In genomic region chr3:58585994-58586393, GRCh38 we compare ENCODE assay signal across 8 cellular contexts. TPM values are rescaled to one million over a fixed set of nuclear protein-coding genes. Genes with fewer than 3 reads are reported as not detected.
DNase-seq lines count a peak whose midpoint lies in the region; ATAC-seq and TF ChIP-seq lines count a peak whose summit lies in the region.

No MANE protein-coding gene starts in this region.

- no peak overlapping the region for H3K27ac ChIP-seq in CD4-positive, alpha-beta memory T cell (ENCODE audit: low read depth, low read length)
- no peak overlapping the region for H3K27ac ChIP-seq in GM23338 (ENCODE audit: low read depth)
- no peak overlapping the region for H3K27ac ChIP-seq in left lung
- no peak overlapping the region for H3K27ac ChIP-seq in foreskin keratinocyte
- no peak overlapping the region for H3K27ac ChIP-seq in OCI-LY7 (ENCODE audit: low read depth, low read length, poor library complexity, severe bottlenecking)

- H3K4me1 Mint-ChIP-seq in CD4-positive, alpha-beta memory T cell = peaks cover 9 to 23% (median 17%) of the 10 kb centered on the region in 4 donors
- H3K4me1 Mint-ChIP-seq in GM23338 = peaks cover 34% of the 10 kb centered on the region
- H3K4me1 Mint-ChIP-seq in natural killer cell treated with Interleukin-12 subunit alpha and Interleukin-12 subunit beta and Interleukin-15 and Interleukin-18, amount 100 ng/mL, for 72 hours (ENCODE audit: low read depth in 2 of 2) = peaks cover 23 to 24% of the 10 kb centered on the region in 2 donors

- H3K36me3 Mint-ChIP-seq in CD4-positive, alpha-beta memory T cell = peaks cover 2 to 7% of the 10 kb centered on the region in 2 donors
- H3K36me3 Mint-ChIP-seq in GM23338 (ENCODE audit: low read depth) = peaks cover 6% of the 10 kb centered on the region; the same call in 2 of the 3 replicates
- peaks cover 6% of the 10 kb centered on the region for H3K36me3 Mint-ChIP-seq in natural killer cell treated with Interleukin-12 subunit alpha and Interleukin-12 subunit beta and Interleukin-15 and Interleukin-18, amount 100 ng/mL, for 72 hours

- intact Hi-C loops in CD4-positive, alpha-beta memory T cell (cut with micrococcal nuclease) = no loop called here
- intact Hi-C loops in left lung (cut with DNase I) = no loop called here
- intact Hi-C loops in OCI-LY7 (cut with micrococcal nuclease; ENCODE audit: unreplicated experiment) = no loop called here
- intact Hi-C loops in posterior cingulate gyrus (cut with DNase I) = loop anchor here (1.0 kb wide), 1 partner anchor 18 kb away; no protein-coding TSS in a partner anchor

- peaks cover 0 to 5% (median 2%) of the 10 kb centered on the region in 8 donors for H3K9me3 Mint-ChIP-seq in CD4-positive, alpha-beta memory T cell
- peaks cover 7% of the 10 kb centered on the region for H3K9me3 Mint-ChIP-seq in GM23338
- no peaks in the 10 kb centered on the region for H3K9me3 Mint-ChIP-seq in natural killer cell treated with Interleukin-12 subunit alpha and Interleukin-12 subunit beta and Interleukin-15 and Interleukin-18, amount 100 ng/mL, for 72 hours

- POLR2A ChIA-PET in CD4-positive, alpha-beta memory T cell (lab: Charles Lee; ENCODE audit: partially characterized antibody) = no interaction called here
- POLR2A ChIA-PET in OCI-LY7 (lab: Charles Lee) = no interaction called here

- no peaks in the 10 kb centered on the region for H3K36me3 ChIP-seq in CD4-positive, alpha-beta memory T cell (ENCODE audit: insufficient read depth, low read length)
- H3K36me3 ChIP-seq in GM23338 (ENCODE audit: insufficient read depth) (no peaks in the 10 kb centered on the region), left lung (no peaks in the 10 kb centered on the region), OCI-LY7 (ENCODE audit: insufficient read depth, low read length) (no peaks in the 10 kb centered on the region)

- H3K9me3 ChIP-seq in CD4-positive, alpha-beta memory T cell (ENCODE audit: control insufficient read depth in 1 of 2, low read length in 2 of 2) = no peaks in the 10 kb centered on the region
- H3K9me3 ChIP-seq in left lung = no peaks in the 10 kb centered on the region
- no peaks in the 10 kb centered on the region for H3K9me3 ChIP-seq in OCI-LY7 (ENCODE audit: low read length)

- TF ChIP-seq CTCF in GM23338 (conservative IDR thresholded peaks at IDR 0.05; ENCODE audit: low read depth in 2 of 2) (no peak), left lung (IDR thresholded peaks at IDR 0.05) (no peak), foreskin keratinocyte (conservative IDR thresholded peaks at IDR 0.05) (no peak), OCI-LY7 (conservative IDR thresholded peaks at IDR 0.05; ENCODE audit: low read length) (no peak)

- ATAC-seq in GM23338 = peak; percentile 2; the same call in 2 of the 3 replicates
- no peak for ATAC-seq in natural killer cell treated with Interleukin-12 subunit alpha and Interleukin-12 subunit beta and Interleukin-15 and Interleukin-18, amount 100 ng/mL, for 72 hours
- ATAC-seq in left lung = no peak
- no peak for ATAC-seq in foreskin keratinocyte

- H4K20me1 ChIP-seq in GM23338 (replicated peaks; ENCODE audit: insufficient read depth) (no peaks in the 10 kb centered on the region), OCI-LY7 (ENCODE audit: insufficient read depth, low read length) (no peaks in the 10 kb centered on the region)

- H3K27ac Mint-ChIP-seq in CD4-positive, alpha-beta memory T cell = peak overlapping the region in 1 of 7 donors; percentile 47
- H3K27ac Mint-ChIP-seq in GM23338 = no peak overlapping the region
- H3K27ac Mint-ChIP-seq in natural killer cell treated with Interleukin-12 subunit alpha and Interleukin-12 subunit beta and Interleukin-15 and Interleukin-18, amount 100 ng/mL, for 72 hours = no peak overlapping the region

- H3K4me2 ChIP-seq in GM23338 = peak overlapping the region; percentile 82
- H3K4me2 ChIP-seq in OCI-LY7 (ENCODE audit: low read length) = no peak overlapping the region

- no TSS peak for BruUV-seq in OCI-LY7 (replicated peaks; lab: Mats Ljungman, UMichigan)

- H2AFZ ChIP-seq in GM23338 (peak overlapping the region; percentile 92; the same call in 1 of the 2 replicates), OCI-LY7 (ENCODE audit: low read length) (no peak overlapping the region)

- H3K4me3 ChIP-seq in CD4-positive, alpha-beta memory T cell (ENCODE audit: low read length in 2 of 2) = no peak overlapping the region
- H3K4me3 ChIP-seq in GM23338 (peak overlapping the region; percentile 63), left lung (no peak overlapping the region), OCI-LY7 (ENCODE audit: low read depth, low read length, poor library complexity, severe bottlenecking) (no peak overlapping the region)

- peaks cover 22% of the 10 kb centered on the region for H3K27me3 ChIP-seq in CD4-positive, alpha-beta memory T cell (ENCODE audit: insufficient read depth, low read length)
- H3K27me3 ChIP-seq in GM23338 (ENCODE audit: insufficient read depth) (peaks cover 39% of the 10 kb centered on the region), left lung (peaks cover 18 to 49% of the 10 kb centered on the region in 2 donors), foreskin keratinocyte (peaks cover 61% of the 10 kb centered on the region)

- no peak for DNase-seq in CD4-positive, alpha-beta memory T cell
- no peak for DNase-seq in GM23338 (ENCODE audit: low spot score)
- DNase-seq in astrocyte of the hippocampus (ENCODE audit: low read depth, low spot score) = peak; percentile 49
- DNase-seq in natural killer cell treated with Interleukin-12 subunit alpha and Interleukin-12 subunit beta and Interleukin-15 and Interleukin-18, amount 100 ng/mL, for 72 hours (ENCODE audit: low spot score) = no peak
- DNase-seq in left lung = no peak
- no peak for DNase-seq in foreskin keratinocyte
- DNase-seq in OCI-LY7 (ENCODE audit: low spot score) = no peak
- DNase-seq in posterior cingulate gyrus = no peak

- CTCF ChIA-PET in CD4-positive, alpha-beta memory T cell (lab: Charles Lee; ENCODE audit: partially characterized antibody) = interaction anchor here (1.1 to 2.9 kb wide), 7 partner anchors 10 to 51 kb away, joined by 3 to 26 read pairs (median 5); no protein-coding TSS in a partner anchor
- CTCF ChIA-PET in OCI-LY7 (lab: Charles Lee; ENCODE audit: unreplicated experiment) = no interaction called here

- H3K27me3 Mint-ChIP-seq in CD4-positive, alpha-beta memory T cell = peaks cover 25 to 36% of the 10 kb centered on the region in 2 donors
- H3K27me3 Mint-ChIP-seq in GM23338 (ENCODE audit: insufficient read depth, low read depth, poor library complexity) = peaks cover 46% of the 10 kb centered on the region
- peaks cover 51 to 52% of the 10 kb centered on the region in 2 donors for H3K27me3 Mint-ChIP-seq in natural killer cell treated with Interleukin-12 subunit alpha and Interleukin-12 subunit beta and Interleukin-15 and Interleukin-18, amount 100 ng/mL, for 72 hours

- H3F3A ChIP-seq in GM23338 (replicated peaks; ENCODE audit: low read depth) = 0 out of 2 replicates have a peak, but pooled peaks cover 7% of the 10 kb centered on the region

- peak overlapping the region; percentile 87 to 96 (median 94) for H3K4me3 Mint-ChIP-seq in CD4-positive, alpha-beta memory T cell
- H3K4me3 Mint-ChIP-seq in GM23338 = peak overlapping the region; percentile 63
- H3K4me3 Mint-ChIP-seq in natural killer cell treated with Interleukin-12 subunit alpha and Interleukin-12 subunit beta and Interleukin-15 and Interleukin-18, amount 100 ng/mL, for 72 hours = peak overlapping the region; percentile 97

- no peaks in the 10 kb centered on the region for H3K9me2 ChIP-seq in GM23338 (ENCODE audit: insufficient read depth)
- H3K9me2 ChIP-seq in OCI-LY7 (ENCODE audit: insufficient read depth, low read length) = no peaks in the 10 kb centered on the region

- H3K4me1 ChIP-seq in CD4-positive, alpha-beta memory T cell (ENCODE audit: insufficient read depth, low read length) = peaks cover 10% of the 10 kb centered on the region
- peaks cover 35% of the 10 kb centered on the region for H3K4me1 ChIP-seq in GM23338 (ENCODE audit: insufficient read depth)
- peaks cover 0 to 29% of the 10 kb centered on the region in 2 donors for H3K4me1 ChIP-seq in left lung
- H3K4me1 ChIP-seq in foreskin keratinocyte = no peaks in the 10 kb centered on the region
- H3K4me1 ChIP-seq in OCI-LY7 (ENCODE audit: insufficient read depth, low read length, poor library complexity, severe bottlenecking) = peaks cover 3% of the 10 kb centered on the region

- H3K79me2 ChIP-seq in GM23338 (replicated peaks; ENCODE audit: insufficient read depth) (no peaks in the 10 kb centered on the region), OCI-LY7 (ENCODE audit: insufficient read depth, low read depth, low read length) (no peaks in the 10 kb centered on the region)

TF ChIP-seq in GM23338, 12 proteins besides CTCF, POLR2A, EP300 and RAD21:
- TF ChIP-seq CREB1 (CRISPR knock-in tag; IDR thresholded peaks at IDR 0.05; ENCODE audit: low read depth) = no peak

RNA-seq across cellular contexts. Expression of gene FAM107A, which starts 8.8 kb away (rescaled TPM):
- total RNA-seq in CD4-positive, alpha-beta memory T cell = not detected
- not detected for polyA plus RNA-seq in CD4-positive, alpha-beta memory T cell
- 0.89 and 1.0 TPM in 2 replicates for total RNA-seq in GM23338 (2014; rRNA removed; shearing (Covaris generic))
- polyA plus RNA-seq in GM23338 (2016; fragmentation: Nextera tagmentation; extraction: Ambion mirVana) (0.61 and 1.1 TPM in 2 replicates), foreskin keratinocyte (not detected in 2 replicates)
- total RNA-seq in natural killer cell treated with Interleukin-12 subunit alpha and Interleukin-12 subunit beta and Interleukin-15 and Interleukin-18, amount 100 ng/mL, for 72 hours = not detected
- total RNA-seq in left lung (10 to 100 TPM in 1 of 2 donors, 1 to 10 TPM in 1; 9.2 to 46.5 TPM), foreskin keratinocyte (not detected in 2 replicates), OCI-LY7 (2022) (not detected in 2 replicates)
- total RNA-seq in OCI-LY7 (2014; rRNA removed; shearing (Covaris generic)) = not detected in 2 replicates

RNA-seq across cellular contexts. Expression of gene ACOX2, which starts 49.0 kb away (rescaled TPM):
- total RNA-seq in CD4-positive, alpha-beta memory T cell = not detected
- not detected for polyA plus RNA-seq in CD4-positive, alpha-beta memory T cell
- 0.31 and 1.1 TPM in 2 replicates for total RNA-seq in GM23338 (2014; rRNA removed; shearing (Covaris generic))
- 1.9 and 2.9 TPM in 2 replicates for polyA plus RNA-seq in GM23338 (2016; fragmentation: Nextera tagmentation; extraction: Ambion mirVana)
- total RNA-seq in natural killer cell treated with Interleukin-12 subunit alpha and Interleukin-12 subunit beta and Interleukin-15 and Interleukin-18, amount 100 ng/mL, for 72 hours = not detected
- total RNA-seq in left lung = 10 to 100 TPM in 1 of 2 donors, 1 to 10 TPM in 1; 9.8 to 31.0 TPM
- 0.34 and 0.42 TPM in 2 replicates for total RNA-seq in foreskin keratinocyte
- polyA plus RNA-seq in foreskin keratinocyte = 0.39 and 0.74 TPM in 2 replicates
- not detected in 2 replicates for total RNA-seq in OCI-LY7 (2014; rRNA removed; shearing (Covaris generic))
- total RNA-seq in OCI-LY7 (2022) = not detected in 2 replicates
